ENCODE assay signal across 8 cellular contexts in the genomic region with DNA sequence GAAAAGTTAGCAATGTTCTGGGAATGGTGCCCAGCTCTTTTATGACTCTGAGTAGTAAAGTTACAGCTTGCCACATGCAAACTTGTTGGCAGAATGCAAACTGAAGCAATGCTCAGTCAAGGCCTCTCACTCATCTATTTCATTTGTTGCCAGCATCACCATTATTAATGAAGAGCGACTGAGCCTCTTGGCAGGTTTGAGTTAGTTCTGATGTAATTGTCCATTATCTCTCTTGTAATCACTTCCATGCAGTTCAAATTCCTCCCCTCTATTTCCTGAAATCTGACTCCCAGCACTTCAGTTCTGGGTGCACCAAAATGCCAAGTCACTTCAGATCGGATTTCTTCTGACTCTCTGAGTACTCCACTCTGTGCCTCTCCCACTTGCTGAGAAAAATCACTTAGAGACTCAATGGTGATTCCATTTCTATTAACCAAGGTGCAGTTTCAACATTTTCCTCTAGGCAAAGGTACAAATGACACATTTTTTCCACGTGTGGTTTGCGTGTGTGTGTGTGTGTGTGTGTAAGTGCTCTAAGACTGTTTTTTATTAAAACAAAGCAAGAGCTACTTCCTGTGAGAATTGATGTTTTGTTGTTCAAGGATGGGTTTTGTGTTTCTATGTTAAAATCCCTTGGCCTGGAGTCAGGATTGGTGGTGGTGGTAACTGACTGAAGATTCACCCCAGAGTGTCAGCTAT.
DNase-seq lines count a peak whose midpoint lies in the region; ATAC-seq lines count a peak whose summit lies in the region.

No MANE protein-coding gene starts in this region.

- H3K4me3 Mint-ChIP-seq in activated T-helper 2 cell treated with anti-CD3 and anti-CD28 coated beads, Interferon-gamma antibody, Interleukin-2, Interleukin-4, amounts not matched to agents 10 μg/mL and 5 μg/mL and 100 μg/mL, durations not matched to agents 14 hours and 24 hours and 36 hours (ENCODE audit: low read depth), result no peak overlapping the region

- no peaks in the 10 kb centered on the region for H3K9me3 Mint-ChIP-seq in activated T-helper 2 cell treated with anti-CD3 and anti-CD28 coated beads, Interferon-gamma antibody, Interleukin-2, Interleukin-4, amounts not matched to agents 10 μg/mL and 5 μg/mL and 100 μg/mL, durations not matched to agents 14 hours and 24 hours and 36 hours

- ATAC-seq in esophagus mucosa, result peak; percentile 74

- peak; percentile 71 for DNase-seq in GM03348 (ENCODE audit: low spot score)
- peak; percentile 85 for DNase-seq in NCI-H460 (ENCODE audit: extremely low read depth, low read depth)
- peak; percentile 7 for DNase-seq in pons (ENCODE audit: low spot score)
- no peak for DNase-seq in posterior vena cava (ENCODE audit: low spot score)
- DNase-seq in kidney glomerular epithelial cell (lab: John Stamatoyannopoulos, UW), result no peak
- DNase-seq in activated T-helper 2 cell treated with anti-CD3 and anti-CD28 coated beads, Interferon-gamma antibody, Interleukin-2, Interleukin-4, amounts not matched to agents 10 μg/mL and 5 μg/mL and 100 μg/mL, durations not matched to agents 14 hours and 24 hours and 36 hours (ENCODE audit: low spot score), result no peak
- no peak for DNase-seq in stimulated activated CD4-positive, alpha-beta T cell treated with anti-CD3 and anti-CD28 coated beads, Interleukin-4, amount 100 ng/mL, for 24 hours

- no peaks in the 10 kb centered on the region for H3K36me3 Mint-ChIP-seq in activated T-helper 2 cell treated with anti-CD3 and anti-CD28 coated beads, Interferon-gamma antibody, Interleukin-2, Interleukin-4, amounts not matched to agents 10 μg/mL and 5 μg/mL and 100 μg/mL, durations not matched to agents 14 hours and 24 hours and 36 hours (ENCODE audit: low read depth)

- H3K4me1 Mint-ChIP-seq in activated T-helper 2 cell treated with anti-CD3 and anti-CD28 coated beads, Interferon-gamma antibody, Interleukin-2, Interleukin-4, amounts not matched to agents 10 μg/mL and 5 μg/mL and 100 μg/mL, durations not matched to agents 14 hours and 24 hours and 36 hours (ENCODE audit: low read depth), result peaks cover 22% of the 10 kb centered on the region

- intact Hi-C loops in posterior vena cava (cut with DNase I), result no loop called here
- intact Hi-C loops in activated T-helper 2 cell treated with anti-CD3 and anti-CD28 coated beads, Interferon-gamma antibody, Interleukin-2, Interleukin-4, amounts not matched to agents 10 μg/mL and 5 μg/mL and 100 μg/mL, durations not matched to agents 14 hours and 24 hours and 36 hours (cut with micrococcal nuclease), result no loop called here

- no peak overlapping the region for H3K27ac Mint-ChIP-seq in activated T-helper 2 cell treated with anti-CD3 and anti-CD28 coated beads, Interferon-gamma antibody, Interleukin-2, Interleukin-4, amounts not matched to agents 10 μg/mL and 5 μg/mL and 100 μg/mL, durations not matched to agents 14 hours and 24 hours and 36 hours

- peaks cover 42% of the 10 kb centered on the region for H3K27me3 Mint-ChIP-seq in activated T-helper 2 cell treated with anti-CD3 and anti-CD28 coated beads, Interferon-gamma antibody, Interleukin-2, Interleukin-4, amounts not matched to agents 10 μg/mL and 5 μg/mL and 100 μg/mL, durations not matched to agents 14 hours and 24 hours and 36 hours (ENCODE audit: low read depth)

Comparison
In these comparisons a context has a peak if more than half of its experiments do, and no peak if none do; other contexts are left out.
1. DNase-seq: peak in GM03348 (single experiment), NCI-H460 (single experiment) and pons (single experiment); none in posterior vena cava (single experiment), kidney glomerular epithelial cell (single experiment), activated T-helper 2 cell treated with anti-CD3 and anti-CD28 coated beads, Interferon-gamma antibody, Interleukin-2, Interleukin-4, amounts not matched to agents 10 μg/mL and 5 μg/mL and 100 μg/mL, durations not matched to agents 14 hours and 24 hours and 36 hours (single experiment) and stimulated activated CD4-positive, alpha-beta T cell treated with anti-CD3 and anti-CD28 coated beads, Interleukin-4, amount 100 ng/mL, for 24 hours (single experiment).